In genomic region chr15:39874890-39875549, GRCh38 we compare ENCODE assay signal across 8 cellular contexts. TPM values are rescaled to one million over a fixed set of nuclear protein-coding genes. Genes with fewer than 3 reads are reported as not detected.
DNase-seq lines count a peak whose midpoint lies in the region; ATAC-seq and TF ChIP-seq lines count a peak whose summit lies in the region.

No MANE protein-coding gene starts in this region.

- H3K4me3 ChIP-seq in epithelial cell of esophagus (ENCODE audit: low read length) = no peak overlapping the region

- POLR2A ChIA-PET in HEK293T (lab: Yijun Ruan, JAX) = no interaction called here

- no peaks in the 10 kb centered on the region for H3K36me3 Mint-ChIP-seq in progenitor cell of endocrine pancreas (ENCODE audit: insufficient read depth)

- peaks cover 5% of the 10 kb centered on the region for H3K4me1 Mint-ChIP-seq in progenitor cell of endocrine pancreas (ENCODE audit: low read depth)

- H3K27me3 Mint-ChIP-seq in progenitor cell of endocrine pancreas = peaks cover 2% of the 10 kb centered on the region

- no peak overlapping the region for H3K4me3 Mint-ChIP-seq in progenitor cell of endocrine pancreas (ENCODE audit: low read depth)

- ATAC-seq in HG03469 (IDR thresholded peaks at IDR 0.05; ENCODE audit: unreplicated experiment) = no peak

- no peak overlapping the region for H3K27ac Mint-ChIP-seq in progenitor cell of endocrine pancreas

- DNase-seq in DMS114 treated with DMSO at 0.1 percent for 48 hours (lab: John Stamatoyannopoulos, UW; ENCODE audit: unreplicated experiment) (peak; percentile 22), HEK293T (ENCODE audit: extremely low spot score) (peak; percentile 28), RPMI8226 (peak; percentile 46), epithelial cell of esophagus (ENCODE audit: low read depth) (peak; percentile 60), progenitor cell of endocrine pancreas (ENCODE audit: low spot score, unreplicated experiment) (no peak), NCI-H1048 (lab: John Stamatoyannopoulos, UW) (no peak)
- no peak for DNase-seq in central memory CD4-positive, alpha-beta T cell

- TF ChIP-seq CTCF in epithelial cell of esophagus (IDR thresholded peaks at IDR 0.05; ENCODE audit: insufficient read depth, low read depth, low read length, missing control alignments) (peak; percentile 78), progenitor cell of endocrine pancreas (IDR thresholded peaks at IDR 0.05; ENCODE audit: unreplicated experiment) (peak; percentile 55)

- CTCF ChIA-PET in HEK293T (lab: Yijun Ruan, JAX) = no interaction called here

- H3K9me3 Mint-ChIP-seq in progenitor cell of endocrine pancreas (ENCODE audit: low read depth) = no peaks in the 10 kb centered on the region

TF ChIP-seq in HEK293T, 16 proteins besides CTCF, POLR2A, EP300 and RAD21:
- TF ChIP-seq ARNT (IDR thresholded peaks at IDR 0.05) (no peak), HDGF (IDR thresholded peaks at IDR 0.05; ENCODE audit: borderline replicate concordance) (no peak), SUZ12 (IDR thresholded peaks at IDR 0.05) (no peak), NFRKB (IDR thresholded peaks at IDR 0.05) (no peak), CTBP1 (IDR thresholded peaks at IDR 0.05; ENCODE audit: borderline replicate concordance) (no peak)
TF ChIP-seq in HEK293T: peak in this region for 0.

RNA-seq across cellular contexts. Expression of gene GPR176, which starts 45.0 kb away (rescaled TPM):
- 1.0 and 1.1 TPM in 2 replicates for total RNA-seq in progenitor cell of endocrine pancreas

RNA-seq across cellular contexts. Expression of gene EIF2AK4, which starts 58.9 kb away (rescaled TPM):
- total RNA-seq in progenitor cell of endocrine pancreas = 39.9 and 41.6 TPM in 2 replicates

Comparison
In these comparisons a context has a peak if more than half of its experiments do, and no peak if none do; other contexts are left out.
1. DNase-seq: peak in DMS114 treated with DMSO at 0.1 percent for 48 hours (single experiment), HEK293T (single experiment), RPMI8226 (single experiment) and epithelial cell of esophagus (single experiment); none in progenitor cell of endocrine pancreas (single experiment), NCI-H1048 (single experiment) and central memory CD4-positive, alpha-beta T cell (single experiment).